ENCODE assay signal across 21 cellular contexts in the genomic region with DNA sequence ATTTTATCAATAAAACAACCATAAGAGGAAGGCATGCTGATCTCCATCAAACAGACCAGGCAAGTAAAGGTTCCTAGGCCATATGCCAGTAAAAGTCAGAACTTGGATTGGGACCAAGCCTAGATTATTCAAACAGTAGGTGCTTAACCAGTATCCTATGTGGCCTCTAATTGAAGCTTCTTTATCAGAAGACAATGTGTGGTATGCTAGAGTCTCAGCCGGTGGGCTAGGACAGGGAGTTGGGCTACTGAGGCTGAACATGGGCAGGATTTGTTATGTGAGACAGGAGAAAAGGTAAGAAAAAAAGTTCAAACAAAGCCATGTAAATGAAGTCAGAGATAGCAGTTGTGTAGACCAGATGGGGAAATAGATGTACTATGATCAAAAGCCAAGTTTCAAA.
"Had no signal": no experiment of that assay in that cellular context is flagged by ENCODE, and none has a peak within 500 bp of the region (broad histone marks: within the 10 kb centered on the region; RNA-seq: fewer than 3 reads in every experiment).

No MANE protein-coding gene starts in this region.

- H3K27me3 Mint-ChIP-seq: activated CD4-positive, alpha-beta memory T cell treated with anti-CD3 and anti-CD28 coated beads, Interleukin-2, amount 10 ng/mL, durations not matched to agents 7 days and 5 days; activated CD4-positive, alpha-beta T cell treated with anti-CD3 and anti-CD28 coated beads, Interleukin-2, amount 10 ng/mL, durations not matched to agents 24 days and 14 days; memory B cell; stimulated activated naive CD8-positive, alpha-beta T cell treated with anti-CD3 and anti-CD28 coated beads, Interleukin-15, amount 100 ng/mL, for 72 hours had no signal

- H3K4me1 ChIP-seq: gastrocnemius medialis, parathyroid adenoma, right lobe of liver, suprapubic skin, vagina had no signal

- H3K9me3 ChIP-seq: gastrocnemius medialis, right lobe of liver, suprapubic skin, vagina had no signal

- H3K4me1 Mint-ChIP-seq: activated CD4-positive, alpha-beta memory T cell treated with anti-CD3 and anti-CD28 coated beads, Interleukin-2, amount 10 ng/mL, durations not matched to agents 7 days and 5 days; activated CD4-positive, alpha-beta T cell treated with anti-CD3 and anti-CD28 coated beads, Interleukin-2, amount 10 ng/mL, durations not matched to agents 24 days and 14 days; brain; memory B cell; nephron; stimulated activated naive CD8-positive, alpha-beta T cell treated with anti-CD3 and anti-CD28 coated beads, Interleukin-15, amount 100 ng/mL, for 72 hours had no signal

- H3K27me3 ChIP-seq: esophagus squamous epithelium, gastrocnemius medialis, right lobe of liver, suprapubic skin, vagina had no signal

- ATAC-seq: activated CD4-positive, CD25-positive, alpha-beta regulatory T cell treated with anti-CD3 and anti-CD28 coated beads, Interleukin-2, amount 50 U/mL, for 24 hours; gastrocnemius medialis; right lobe of liver; stimulated activated naive CD8-positive, alpha-beta T cell treated with anti-CD3 and anti-CD28 coated beads, Interleukin-15, amount 100 ng/mL, for 72 hours had no signal

- H3K36me3 Mint-ChIP-seq: brain, memory B cell had no signal

- H3K4me3 ChIP-seq: esophagus squamous epithelium, gastrocnemius medialis, right lobe of liver, skin epidermis, suprapubic skin, vagina had no signal

- H3K27ac Mint-ChIP-seq: activated CD4-positive, alpha-beta memory T cell treated with anti-CD3 and anti-CD28 coated beads, Interleukin-2, amount 10 ng/mL, durations not matched to agents 7 days and 5 days; activated CD4-positive, alpha-beta T cell treated with anti-CD3 and anti-CD28 coated beads, Interleukin-2, amount 10 ng/mL, durations not matched to agents 24 days and 14 days; brain; memory B cell; nephron; stimulated activated naive CD8-positive, alpha-beta T cell treated with anti-CD3 and anti-CD28 coated beads, Interleukin-15, amount 100 ng/mL, for 72 hours had no signal

- DNase-seq: activated CD4-positive, alpha-beta memory T cell treated with anti-CD3 and anti-CD28 coated beads, Interleukin-2, amount 10 ng/mL, durations not matched to agents 7 days and 5 days; activated CD4-positive, alpha-beta T cell treated with anti-CD3 and anti-CD28 coated beads, Interleukin-2, amount 10 ng/mL, durations not matched to agents 24 days and 14 days; activated effector memory CD4-positive, alpha-beta T cell treated with anti-CD3 and anti-CD28 coated beads, Interleukin-2, amount 50 U/mL, for 16 hours; activated naive CD4-positive, alpha-beta T cell treated with anti-CD3 and anti-CD28 coated beads, Interleukin-2, amount 50 U/mL, for 16 hours; aorta; central memory CD4-positive, alpha-beta T cell; esophagus squamous epithelium; gastrocnemius medialis; hippocampal formation; right lobe of liver; stimulated activated CD4-positive, alpha-beta T cell treated with anti-CD3 and anti-CD28 coated beads, Interleukin-1b, Interleukin-23, amount 100 ng/mL, for 48 hours; stimulated activated naive CD8-positive, alpha-beta T cell treated with anti-CD3 and anti-CD28 coated beads, Interleukin-15, amount 100 ng/mL, for 72 hours; trophoblast cell had no signal

- H3K36me3 ChIP-seq: esophagus squamous epithelium, gastrocnemius medialis, right lobe of liver, suprapubic skin, vagina had no signal

- H3K9me3 Mint-ChIP-seq: activated CD4-positive, alpha-beta T cell treated with anti-CD3 and anti-CD28 coated beads, Interleukin-2, amount 10 ng/mL, durations not matched to agents 24 days and 14 days; memory B cell; stimulated activated naive CD8-positive, alpha-beta T cell treated with anti-CD3 and anti-CD28 coated beads, Interleukin-15, amount 100 ng/mL, for 72 hours had no signal

- H3K4me3 Mint-ChIP-seq: activated CD4-positive, alpha-beta memory T cell treated with anti-CD3 and anti-CD28 coated beads, Interleukin-2, amount 10 ng/mL, durations not matched to agents 7 days and 5 days; activated CD4-positive, alpha-beta T cell treated with anti-CD3 and anti-CD28 coated beads, Interleukin-2, amount 10 ng/mL, durations not matched to agents 24 days and 14 days; brain; memory B cell; nephron; stimulated activated naive CD8-positive, alpha-beta T cell treated with anti-CD3 and anti-CD28 coated beads, Interleukin-15, amount 100 ng/mL, for 72 hours had no signal

- H3K27ac ChIP-seq: esophagus squamous epithelium, gastrocnemius medialis, parathyroid adenoma, right lobe of liver, skin epidermis, suprapubic skin, vagina had no signal
